Comparison of ENCODE assay signal across 11 cellular contexts in the genomic region with DNA sequence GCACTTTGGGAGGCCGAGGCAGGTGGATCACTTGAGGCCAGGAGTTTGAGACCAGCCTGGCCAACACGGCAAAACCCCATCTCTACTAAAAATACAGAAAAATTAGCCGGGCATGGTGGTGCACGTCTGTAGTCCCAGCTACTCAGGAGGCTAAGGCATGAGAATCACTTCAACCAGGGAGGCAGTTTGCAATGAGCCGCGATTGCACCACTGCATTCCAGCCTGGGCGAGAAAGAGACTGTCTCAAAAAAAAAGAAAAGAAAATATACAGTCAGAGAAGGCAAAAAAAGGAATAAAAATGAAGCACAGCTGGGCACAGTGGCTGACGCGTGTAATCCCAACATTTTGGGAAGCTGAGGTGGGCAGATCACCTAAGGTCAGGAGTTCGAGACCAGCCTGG. TPM values are rescaled to one million over a fixed set of nuclear protein-coding genes. Genes with fewer than 3 reads are reported as not detected.
DNase-seq lines count a peak whose midpoint lies in the region; ATAC-seq and TF ChIP-seq lines count a peak whose summit lies in the region.
"Not testable (repeated sequence)": the region's sequence is repeated elsewhere in the genome, so short reads cannot be mapped to it uniquely, and the experiment has no call there.
"Had no signal": no experiment of that assay in that cellular context is flagged by ENCODE, and none has a peak within 500 bp of the region (broad histone marks: within the 10 kb centered on the region; RNA-seq: fewer than 3 reads in every experiment).

No MANE protein-coding gene starts in this region.

- intact Hi-C loops in sciatic nerve (cut with DNase I); sigmoid colon (cut with DNase I): not testable (repeated sequence)

- not testable (repeated sequence) for H2AK5ac ChIP-seq in trophoblast cell (ENCODE audit: low read length)

- H3K4ac ChIP-seq in trophoblast cell (ENCODE audit: low read depth, low read length) = not testable (repeated sequence)

- H3K14ac ChIP-seq in trophoblast cell (ENCODE audit: low read length) = not testable (repeated sequence)

- H4K8ac ChIP-seq in trophoblast cell (ENCODE audit: low read depth, low read length) = not testable (repeated sequence)

- not testable (repeated sequence) for H2BK12ac ChIP-seq in trophoblast cell (ENCODE audit: low read length)

- DNase-seq in mesenteric fat pad (ENCODE audit: low spot score) = peak; percentile 60
- peak; percentile 65 to 77 for DNase-seq in trophoblast cell
- DNase-seq in sciatic nerve (ENCODE audit: low spot score) = peak; percentile 13
- DNase-seq in sigmoid colon = peak; percentile 26

- H3K79me2 ChIP-seq in trophoblast cell (ENCODE audit: control insufficient read depth, insufficient read depth, low read length, poor library complexity) = not testable (repeated sequence)

- not testable (repeated sequence) for H3K27ac ChIP-seq in trophoblast cell (ENCODE audit: low read depth, low read length); sigmoid colon

- H2AFZ ChIP-seq in trophoblast cell (ENCODE audit: insufficient read depth, low read length, poor library complexity) = not testable (repeated sequence)

- not testable (repeated sequence) for H3K36me3 ChIP-seq in trophoblast cell (ENCODE audit: control insufficient read depth in 1 of 2, insufficient read depth in 2 of 2, low read length in 2 of 2); sigmoid colon

- not testable (repeated sequence) for H3K18ac ChIP-seq in trophoblast cell (ENCODE audit: low read length)

- not testable (repeated sequence) for H4K91ac ChIP-seq in trophoblast cell (ENCODE audit: low read depth, low read length)

- not testable (repeated sequence) for H3K9ac ChIP-seq in trophoblast cell (ENCODE audit: low read length)

- not testable (repeated sequence) for H3K79me1 ChIP-seq in trophoblast cell (ENCODE audit: low read length)

- not testable (repeated sequence) for TF ChIP-seq POLR2A in sigmoid colon (IDR thresholded peaks at IDR 0.05)

- not testable (repeated sequence) for TF ChIP-seq EP300 in sigmoid colon (IDR thresholded peaks at IDR 0.05)

- not testable (repeated sequence) for H3K4me3 ChIP-seq in trophoblast cell (ENCODE audit: low read depth, low read length); sigmoid colon

- not testable (repeated sequence) for H4K12ac ChIP-seq in trophoblast cell (ENCODE audit: low read depth, low read length)

- H2BK120ac ChIP-seq in trophoblast cell (ENCODE audit: insufficient read depth, low read length, poor library complexity) = not testable (repeated sequence)

- H2BK5ac ChIP-seq in trophoblast cell (ENCODE audit: low read depth, low read length, poor library complexity) = not testable (repeated sequence)

- not testable (repeated sequence) for H3K27me3 ChIP-seq in trophoblast cell (ENCODE audit: insufficient read depth, low read length); sigmoid colon

- TF ChIP-seq CTCF in sigmoid colon (IDR thresholded peaks at IDR 0.05) = not testable (repeated sequence)

- H3K23ac ChIP-seq in trophoblast cell (ENCODE audit: low read length) = not testable (repeated sequence)

- not testable (repeated sequence) for H3K9me3 ChIP-seq in trophoblast cell (ENCODE audit: insufficient read depth, low read depth, low read length); sigmoid colon

- H3K4me1 ChIP-seq in trophoblast cell (ENCODE audit: control insufficient read depth in 1 of 2, insufficient read depth in 2 of 2, low read length in 2 of 2); sigmoid colon: not testable (repeated sequence)

- not testable (repeated sequence) for H3K4me2 ChIP-seq in trophoblast cell (ENCODE audit: low read length)

- no CpG with 5 or more reads among the region's 10 CpGs for WGBS in trophoblast cell (ENCODE audit: extremely low coverage, insufficient coverage, insufficient read length)
- 95 to 97% methylated on average over 10 of the region's 10 CpGs for WGBS in sigmoid colon, 2 donors

- ATAC-seq in sciatic nerve = not testable (repeated sequence)

RNA-seq across cellular contexts. Expression of a gene that starts 7.3 kb away (rescaled TPM):
- 0.87 TPM for total RNA-seq in mesenteric fat pad
- polyA plus RNA-seq in trophoblast cell (2013) = 0.23 and 0.33 TPM in 2 replicates
- total RNA-seq in sciatic nerve = not detected
- 1 to 10 TPM in 1 of 4 donors, under 1 TPM in 2, not detected in 1; 0.71 to 2.5 (median 0.95) TPM for total RNA-seq in sigmoid colon
- under 1 TPM in 1 of 3 donors, not detected in 2; 0.07 TPM for polyA plus RNA-seq in sigmoid colon
- total RNA-seq: A673; B cell; Caco-2; Calu3; CD4-positive, alpha-beta memory T cell; CD8-positive, alpha-beta memory T cell had no signal
- polyA plus RNA-seq: A549; CD4-positive, alpha-beta memory T cell had no signal

RNA-seq across cellular contexts. Expression of a gene that starts 14.2 kb away (rescaled TPM):
- total RNA-seq in mesenteric fat pad (190 TPM), sciatic nerve (103 TPM), sigmoid colon (100 to 1,000 TPM; 151 to 176 (median 169) TPM)
- polyA plus RNA-seq in trophoblast cell (2013) = 489 and 493 TPM in 2 replicates
- polyA plus RNA-seq in sigmoid colon = 100 to 1,000 TPM; 293 to 299 (median 295) TPM

RNA-seq across cellular contexts. Expression of a gene that starts 40.0 kb away (rescaled TPM):
- total RNA-seq in mesenteric fat pad = 81.7 TPM
- 23.0 and 24.6 TPM in 2 replicates for polyA plus RNA-seq in trophoblast cell (2013)
- 14.8 TPM for total RNA-seq in sciatic nerve
- total RNA-seq in sigmoid colon = 10 to 100 TPM; 57.3 to 90.6 (median 77.6) TPM
- polyA plus RNA-seq in sigmoid colon = 10 to 100 TPM; 29.8 to 42.0 (median 32.5) TPM

Comparison
In these comparisons a context has a peak if more than half of its experiments do, and no peak if none do; other contexts are left out.
1. DNase-seq: peak in every context shown above with its lines; median percentile 71 in trophoblast cell; 60 in mesenteric fat pad; 26 in sigmoid colon; 13 in sciatic nerve.